In the genomic region with DNA sequence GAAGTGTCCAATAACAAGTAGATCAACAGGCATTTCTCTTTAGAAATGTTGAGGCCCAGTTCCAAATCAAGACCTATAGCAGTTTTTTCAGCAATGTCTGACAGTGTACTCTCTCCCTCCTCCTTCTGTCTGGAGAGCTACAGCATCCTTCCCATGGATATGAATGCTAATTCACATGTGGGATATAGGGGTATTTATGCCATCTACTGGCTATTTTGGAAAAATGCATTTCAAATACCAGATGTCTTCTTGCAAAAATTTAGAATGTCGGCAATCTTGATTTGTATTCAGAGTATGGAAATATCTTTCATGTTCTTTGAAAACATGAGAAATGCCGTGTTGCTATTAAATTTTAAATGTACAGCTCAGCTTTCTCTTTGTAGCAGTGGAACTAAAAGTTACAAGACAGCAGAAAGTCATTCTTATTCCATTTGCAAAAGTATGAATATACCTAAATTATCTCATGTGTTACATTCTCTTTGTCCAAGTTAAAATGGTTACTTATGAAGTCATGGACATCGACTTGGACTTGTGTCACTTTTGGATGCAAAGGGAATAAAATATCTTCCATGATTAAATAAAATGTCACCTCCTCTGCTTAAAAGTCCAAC, we compare ENCODE assay signal across 8 cellular contexts.
DNase-seq lines count a peak whose midpoint lies in the region; ATAC-seq and TF ChIP-seq lines count a peak whose summit lies in the region.

No MANE protein-coding gene starts in this region.

- no peak overlapping the region for H3K27ac ChIP-seq in hepatocyte
- no peak overlapping the region for H3K27ac ChIP-seq in right atrium auricular region
- no peak overlapping the region for H3K27ac ChIP-seq in naive thymus-derived CD4-positive, alpha-beta T cell (ENCODE audit: low read depth, low read length)

- H3K27ac Mint-ChIP-seq in naive thymus-derived CD4-positive, alpha-beta T cell, result no peak overlapping the region

- H3K4me1 Mint-ChIP-seq in naive thymus-derived CD4-positive, alpha-beta T cell, result no peaks in the 10 kb centered on the region

- H3K36me3 Mint-ChIP-seq in naive thymus-derived CD4-positive, alpha-beta T cell, result no peaks in the 10 kb centered on the region

- no peak overlapping the region for H2AFZ ChIP-seq in hepatocyte

- POLR2A ChIA-PET in naive thymus-derived CD4-positive, alpha-beta T cell (lab: Charles Lee), result no interaction called here

- WGBS in hepatocyte (ENCODE audit: low lambda C conversion rate, missing lambda C conversion rate), result 55% methylated on average over 3 of the region's 3 CpGs

- DNase-seq in DMS53 treated with DMSO at 0.1 percent for 48 hours (lab: John Stamatoyannopoulos, UW; ENCODE audit: unreplicated experiment), result peak; percentile 46
- peak; percentile 67 for DNase-seq in NCI-H1092 treated with DMSO at 0.1 percent for 48 hours (lab: John Stamatoyannopoulos, UW)
- DNase-seq in SKM-1 treated with dmso at 0.1 percent for 144 hours (lab: John Stamatoyannopoulos, UW; ENCODE audit: unreplicated experiment), result peak; percentile 48
- DNase-seq in hepatocyte (ENCODE audit: low spot score), result peak; percentile 55
- DNase-seq in activated effector memory CD4-positive, alpha-beta T cell treated with anti-CD3 and anti-CD28 coated beads, Interleukin-2, amount 50 U/mL, for 16 hours, result no peak
- no peak for DNase-seq in right atrium auricular region (ENCODE audit: low spot score)
- DNase-seq in naive thymus-derived CD4-positive, alpha-beta T cell, result no peak

- CTCF ChIA-PET in naive thymus-derived CD4-positive, alpha-beta T cell (lab: Charles Lee), result no interaction called here

- peaks cover 0 to 11% (median 2%) of the 10 kb centered on the region in 11 donors for H3K9me3 Mint-ChIP-seq in naive thymus-derived CD4-positive, alpha-beta T cell

- TF ChIP-seq CTCF in hepatocyte (IDR thresholded peaks at IDR 0.05; ENCODE audit: poor library complexity), result peak; percentile 68
- TF ChIP-seq CTCF in right atrium auricular region (IDR thresholded peaks at IDR 0.05), result peak in 1 of 2 donors; percentile 44

- H3K4me3 ChIP-seq in hepatocyte, result no peak overlapping the region
- H3K4me3 ChIP-seq in right atrium auricular region, result no peak overlapping the region
- no peak overlapping the region for H3K4me3 ChIP-seq in naive thymus-derived CD4-positive, alpha-beta T cell (ENCODE audit: low read length)

- H4K20me1 ChIP-seq in hepatocyte (ENCODE audit: insufficient read depth, poor library complexity, severe bottlenecking), result no peaks in the 10 kb centered on the region

- H3K9me3 ChIP-seq in hepatocyte (ENCODE audit: low read depth) (no peaks in the 10 kb centered on the region), right atrium auricular region (no peaks in the 10 kb centered on the region)
- H3K9me3 ChIP-seq in naive thymus-derived CD4-positive, alpha-beta T cell (ENCODE audit: control insufficient read depth in 2 of 3, low read length in 3 of 3), result no peaks in the 10 kb centered on the region

- H3K36me3 ChIP-seq in hepatocyte (replicated peaks; ENCODE audit: insufficient read depth, low read depth), result no peaks in the 10 kb centered on the region
- no peaks in the 10 kb centered on the region for H3K36me3 ChIP-seq in right atrium auricular region
- no peaks in the 10 kb centered on the region for H3K36me3 ChIP-seq in naive thymus-derived CD4-positive, alpha-beta T cell (ENCODE audit: control insufficient read depth in 2 of 3, insufficient read depth in 3 of 3, low read length in 3 of 3)

- H3K27me3 ChIP-seq in hepatocyte (no peaks in the 10 kb centered on the region), right atrium auricular region (no peaks in the 10 kb centered on the region)
- no peaks in the 10 kb centered on the region for H3K27me3 ChIP-seq in naive thymus-derived CD4-positive, alpha-beta T cell (ENCODE audit: control insufficient read depth in 2 of 2, insufficient read depth in 2 of 2, low read length in 2 of 2)

- no peaks in the 10 kb centered on the region for H3K79me2 ChIP-seq in hepatocyte

- H3K4me3 Mint-ChIP-seq in naive thymus-derived CD4-positive, alpha-beta T cell, result no peak overlapping the region

- H3K9me2 ChIP-seq in hepatocyte (replicated peaks; ENCODE audit: insufficient read depth), result no peaks in the 10 kb centered on the region

- H3K27me3 Mint-ChIP-seq in naive thymus-derived CD4-positive, alpha-beta T cell, result no peaks in the 10 kb centered on the region

- H3K4me1 ChIP-seq in hepatocyte (ENCODE audit: insufficient read depth) (no peaks in the 10 kb centered on the region), right atrium auricular region (no peaks in the 10 kb centered on the region)
- H3K4me1 ChIP-seq in naive thymus-derived CD4-positive, alpha-beta T cell (ENCODE audit: control insufficient read depth in 2 of 2, insufficient read depth in 2 of 2, low read length in 2 of 2), result no peaks in the 10 kb centered on the region

- ATAC-seq in HG02623 (IDR thresholded peaks at IDR 0.05; ENCODE audit: unreplicated experiment), result no peak
- no peak for ATAC-seq in naive thymus-derived CD4-positive, alpha-beta T cell

- intact Hi-C loops in naive thymus-derived CD4-positive, alpha-beta T cell (cut with micrococcal nuclease), result no loop called here

- H3K4me2 ChIP-seq in hepatocyte, result no peak overlapping the region

Comparison
In these comparisons a context has a peak if more than half of its experiments do, and no peak if none do; other contexts are left out.
1. DNase-seq: peak in DMS53 treated with DMSO at 0.1 percent for 48 hours (single experiment), NCI-H1092 treated with DMSO at 0.1 percent for 48 hours (single experiment), SKM-1 treated with dmso at 0.1 percent for 144 hours (single experiment) and hepatocyte (single experiment); none in activated effector memory CD4-positive, alpha-beta T cell treated with anti-CD3 and anti-CD28 coated beads, Interleukin-2, amount 50 U/mL, for 16 hours (single experiment), right atrium auricular region (single experiment) and naive thymus-derived CD4-positive, alpha-beta T cell (0 of 9).